ENCODE assay signal across 11 cellular contexts in genomic region chr3:120170223-120170622, GRCh38.
DNase-seq lines count a peak whose midpoint lies in the region; ATAC-seq, FAIRE-seq and TF ChIP-seq lines count a peak whose summit lies in the region.
"Had no signal": no experiment of that assay in that cellular context is flagged by ENCODE, and none has a peak within 500 bp of the region (broad histone marks: within the 10 kb centered on the region; RNA-seq: fewer than 3 reads in every experiment).

No MANE protein-coding gene starts in this region.

- H3K27ac Mint-ChIP-seq in mesothelial cell of epicardium = no peak overlapping the region
- H3K27ac Mint-ChIP-seq: activated T-helper 1 cell treated with anti-CD3 and anti-CD28 coated beads, Interleukin-12 subunit alpha, Interleukin-12 subunit beta, Interleukin-2, Interleukin-4 antibody, amounts not matched to agents 30 ng/mL and 10 ng/mL and 1 ng/mL, durations not matched to agents 14 hours and 24 hours and 36 hours; endodermal cell; T-cell had no signal

- TF ChIP-seq CTCF in mesothelial cell of epicardium (IDR thresholded peaks at IDR 0.05; ENCODE audit: unreplicated experiment) = no peak

- H3K27me3 Mint-ChIP-seq in mesothelial cell of epicardium (ENCODE audit: low read depth) = no peaks in the 10 kb centered on the region
- H3K27me3 Mint-ChIP-seq: T-cell had no signal

- no peak for ATAC-seq in GM21423 (IDR thresholded peaks at IDR 0.05; ENCODE audit: unreplicated experiment)
- ATAC-seq: T-cell had no signal

- peaks cover 24% of the 10 kb centered on the region for H3K36me3 Mint-ChIP-seq in mesothelial cell of epicardium
- H3K36me3 Mint-ChIP-seq: T-cell had no signal

- H3K9me3 Mint-ChIP-seq in mesothelial cell of epicardium = no peaks in the 10 kb centered on the region
- H3K9me3 Mint-ChIP-seq: activated T-helper 1 cell treated with anti-CD3 and anti-CD28 coated beads, Interleukin-12 subunit alpha, Interleukin-12 subunit beta, Interleukin-2, Interleukin-4 antibody, amounts not matched to agents 30 ng/mL and 10 ng/mL and 1 ng/mL, durations not matched to agents 14 hours and 24 hours and 36 hours; endodermal cell; T-cell had no signal

- H3K4me3 Mint-ChIP-seq in mesothelial cell of epicardium = no peak overlapping the region
- H3K4me3 Mint-ChIP-seq: activated T-helper 1 cell treated with anti-CD3 and anti-CD28 coated beads, Interleukin-12 subunit alpha, Interleukin-12 subunit beta, Interleukin-2, Interleukin-4 antibody, amounts not matched to agents 30 ng/mL and 10 ng/mL and 1 ng/mL, durations not matched to agents 14 hours and 24 hours and 36 hours; endodermal cell; T-cell had no signal

- TF ChIP-seq POLR2A in H54 (IDR thresholded peaks at IDR 0.05; ENCODE audit: low read depth, low read length) = no peak

- no peaks in the 10 kb centered on the region for H3K4me1 Mint-ChIP-seq in mesothelial cell of epicardium
- H3K4me1 Mint-ChIP-seq: T-cell had no signal

- peak; percentile 97 for FAIRE-seq in H54 (lab: Jason Lieb, UNC)

- peak; percentile 62 for DNase-seq in AG08395 (ENCODE audit: low spot score)
- DNase-seq in H54 (ENCODE audit: insufficient read length, low spot score) = peak; percentile 67
- DNase-seq in RPMI7951 (ENCODE audit: low read depth) = peak; percentile 89
- peak; percentile 54 for DNase-seq in iris pigment epithelial cell (ENCODE audit: low read depth)
- DNase-seq in Kasumi-1 (lab: John Stamatoyannopoulos, UW) = no peak
- DNase-seq in mesothelial cell of epicardium (ENCODE audit: low spot score in 2 of 2, unreplicated experiment in 2 of 2) = no peak
- DNase-seq in cerebellar cortex (ENCODE audit: low spot score) = no peak
- DNase-seq: endodermal cell, T-cell had no signal

Comparison
In these comparisons a context has a peak if more than half of its experiments do, and no peak if none do; other contexts are left out.
1. DNase-seq: peak in AG08395 (single experiment), H54 (single experiment), RPMI7951 (single experiment) and iris pigment epithelial cell (single experiment); none in Kasumi-1 (0 of 2), mesothelial cell of epicardium (0 of 2) and cerebellar cortex (single experiment).